Comparison of ENCODE assay signal across 24 cellular contexts in genomic region chr1:97202981-97203380, GRCh38.
"Had no signal": no experiment of that assay in that cellular context is flagged by ENCODE, and none has a peak within 500 bp of the region (broad histone marks: within the 10 kb centered on the region; RNA-seq: fewer than 3 reads in every experiment).

No MANE protein-coding gene starts in this region.

- H3K4me1 Mint-ChIP-seq: activated CD8-positive, alpha-beta memory T cell treated with anti-CD3 and anti-CD28 coated beads, Interleukin-2, amount 10 ng/mL, durations not matched to agents 7 days and 5 days; activated naive CD8-positive, alpha-beta T cell treated with anti-CD3 and anti-CD28 coated beads for 36 hours; naive B cell had no signal

- H3K9me3 ChIP-seq: body of pancreas, left ventricle myocardium inferior, tibial nerve had no signal

- DNase-seq: activated CD4-positive, alpha-beta T cell treated with anti-CD3 and anti-CD28 coated beads for 1 hour; activated CD4-positive, alpha-beta T cell treated with anti-CD3 and anti-CD28 coated beads, Interleukin-2, amount 50 U/mL, for 1 hour; activated CD8-positive, alpha-beta memory T cell treated with anti-CD3 and anti-CD28 coated beads, Interleukin-2, amount 10 ng/mL, durations not matched to agents 7 days and 5 days; activated CD8-positive, alpha-beta T cell treated with anti-CD3 and anti-CD28 coated beads for 36 hours; activated effector memory CD4-positive, alpha-beta T cell treated with Interleukin-2 at 50 U/mL for 16 hours; activated naive CD4-positive, alpha-beta T cell treated with Interleukin-2 at 50 U/mL for 16 hours; activated naive CD8-positive, alpha-beta T cell treated with anti-CD3 and anti-CD28 coated beads for 36 hours; activated T-cell treated with anti-CD3 and anti-CD28 coated beads for 4 hours; adrenal gland; aorta; body of pancreas; dermis blood vessel endothelial cell; effector CD8-positive, alpha-beta T cell; left ventricle myocardium inferior; naive B cell; right cardiac atrium; stimulated activated CD4-positive, alpha-beta T cell treated with anti-CD3 and anti-CD28 coated beads, Interleukin-15, amount 100 ng/mL, for 24 hours; stimulated activated naive CD4-positive, alpha-beta T cell; T1000 had no signal

- H3K36me3 ChIP-seq: adrenal gland, left ventricle myocardium inferior, tibial nerve had no signal

- H3K27me3 ChIP-seq: adrenal gland, body of pancreas, tibial nerve had no signal

- H3K9me3 Mint-ChIP-seq: activated CD8-positive, alpha-beta T cell treated with anti-CD3 and anti-CD28 coated beads for 36 hours; activated naive CD8-positive, alpha-beta T cell treated with anti-CD3 and anti-CD28 coated beads for 36 hours; naive B cell; T-helper 1 cell treated with Interleukin-12 subunit alpha and Interleukin-12 subunit beta and Interleukin-4 antibody, amounts not matched to agents 30 μg/mL and 1 μg/mL, for 36 hours had no signal

- H3K27me3 Mint-ChIP-seq: activated CD8-positive, alpha-beta memory T cell treated with anti-CD3 and anti-CD28 coated beads, Interleukin-2, amount 10 ng/mL, durations not matched to agents 7 days and 5 days; activated CD8-positive, alpha-beta T cell treated with anti-CD3 and anti-CD28 coated beads for 36 hours; activated naive CD8-positive, alpha-beta T cell treated with anti-CD3 and anti-CD28 coated beads for 36 hours; naive B cell had no signal

- H3K4me3 ChIP-seq: adrenal gland, body of pancreas, left ventricle myocardium inferior, lung, tibial nerve had no signal

- ATAC-seq: activated CD8-positive, alpha-beta memory T cell treated with anti-CD3 and anti-CD28 coated beads, Interleukin-2, amount 10 ng/mL, durations not matched to agents 7 days and 5 days; activated CD8-positive, alpha-beta T cell treated with anti-CD3 and anti-CD28 coated beads for 36 hours; body of pancreas; right cardiac atrium had no signal

- H3K27ac ChIP-seq: adrenal gland, body of pancreas, left ventricle myocardium inferior, tibial nerve had no signal

- FAIRE-seq: colon, frontal cortex had no signal

- H3K4me3 Mint-ChIP-seq: activated CD8-positive, alpha-beta memory T cell treated with anti-CD3 and anti-CD28 coated beads, Interleukin-2, amount 10 ng/mL, durations not matched to agents 7 days and 5 days; activated CD8-positive, alpha-beta T cell treated with anti-CD3 and anti-CD28 coated beads for 36 hours; activated naive CD8-positive, alpha-beta T cell treated with anti-CD3 and anti-CD28 coated beads for 36 hours; naive B cell; T-helper 1 cell treated with Interleukin-12 subunit alpha and Interleukin-12 subunit beta and Interleukin-4 antibody, amounts not matched to agents 30 μg/mL and 1 μg/mL, for 36 hours had no signal

- H3K36me3 Mint-ChIP-seq: activated CD8-positive, alpha-beta memory T cell treated with anti-CD3 and anti-CD28 coated beads, Interleukin-2, amount 10 ng/mL, durations not matched to agents 7 days and 5 days; activated naive CD8-positive, alpha-beta T cell treated with anti-CD3 and anti-CD28 coated beads for 36 hours; naive B cell had no signal

- H3K27ac Mint-ChIP-seq: activated CD8-positive, alpha-beta memory T cell treated with anti-CD3 and anti-CD28 coated beads, Interleukin-2, amount 10 ng/mL, durations not matched to agents 7 days and 5 days; activated CD8-positive, alpha-beta T cell treated with anti-CD3 and anti-CD28 coated beads for 36 hours; activated naive CD8-positive, alpha-beta T cell treated with anti-CD3 and anti-CD28 coated beads for 36 hours; naive B cell; T-helper 1 cell treated with Interleukin-12 subunit alpha and Interleukin-12 subunit beta and Interleukin-4 antibody, amounts not matched to agents 30 μg/mL and 1 μg/mL, for 36 hours had no signal

- H3K4me1 ChIP-seq: body of pancreas, left ventricle myocardium inferior had no signal
